Comparison of ENCODE assay signal across 8 cellular contexts in genomic region chr5:142143878-142144277, GRCh38. TPM values are rescaled to one million over a fixed set of nuclear protein-coding genes. Genes with fewer than 3 reads are reported as not detected.
DNase-seq lines count a peak whose midpoint lies in the region; ATAC-seq and TF ChIP-seq lines count a peak whose summit lies in the region.

No MANE protein-coding gene starts in this region.

- H3K9me3 Mint-ChIP-seq in activated CD4-positive, alpha-beta T cell treated with anti-CD3 and anti-CD28 coated beads, Interleukin-2, amount 10 ng/mL, durations not matched to agents 24 days and 14 days: no peaks in the 10 kb centered on the region

- no peaks in the 10 kb centered on the region for H3K4me1 ChIP-seq in colonic mucosa

- H3K27ac ChIP-seq in colonic mucosa: no peak overlapping the region

- H3K36me3 Mint-ChIP-seq in activated CD4-positive, alpha-beta T cell treated with anti-CD3 and anti-CD28 coated beads, Interleukin-2, amount 10 ng/mL, durations not matched to agents 24 days and 14 days (ENCODE audit: low read depth): peaks cover 47% of the 10 kb centered on the region

- intact Hi-C loops in activated CD4-positive, alpha-beta T cell treated with anti-CD3 and anti-CD28 coated beads, Interleukin-2, amount 10 ng/mL, durations not matched to agents 24 days and 14 days (cut with micrococcal nuclease): loop anchor here (2.0 kb wide), 4 partner anchors 35 to 555 kb away; partner anchors contain the start of genes GNPDA1 and NDFIP1
- intact Hi-C loops in colonic mucosa (cut with DNase I): loop anchor here (5.0 to 10.0 kb wide), 2 partner anchors 127 to 479 kb away; no protein-coding TSS in a partner anchor

- no peaks in the 10 kb centered on the region for H3K27me3 Mint-ChIP-seq in activated CD4-positive, alpha-beta T cell treated with anti-CD3 and anti-CD28 coated beads, Interleukin-2, amount 10 ng/mL, durations not matched to agents 24 days and 14 days

- H3K27me3 ChIP-seq in colonic mucosa: no peaks in the 10 kb centered on the region

- no peak overlapping the region for H3K4me3 ChIP-seq in colonic mucosa

- peak overlapping the region; percentile 34 for H3K27ac Mint-ChIP-seq in activated CD4-positive, alpha-beta T cell treated with anti-CD3 and anti-CD28 coated beads, Interleukin-2, amount 10 ng/mL, durations not matched to agents 24 days and 14 days

- H3K9me3 ChIP-seq in colonic mucosa: no peaks in the 10 kb centered on the region

- TF ChIP-seq CTCF in colonic mucosa (IDR thresholded peaks at IDR 0.05): peak; percentile 36

- ATAC-seq in GM21390 (IDR thresholded peaks at IDR 0.05; ENCODE audit: unreplicated experiment) (no peak), HG03521 (IDR thresholded peaks at IDR 0.05; ENCODE audit: unreplicated experiment) (no peak)

- no peak for DNase-seq in activated CD4-positive, alpha-beta T cell treated with anti-CD3 and anti-CD28 coated beads, Interleukin-2, amount 10 ng/mL, durations not matched to agents 24 days and 14 days
- no peak for DNase-seq in activated CD4-positive, alpha-beta T cell treated with anti-CD3 and anti-CD28 coated beads for 4 hours
- DNase-seq in NCI-H2227 treated with DMSO at 0.1 percent for 48 hours (lab: John Stamatoyannopoulos, UW): peak; percentile 2
- DNase-seq in colonic mucosa: no peak
- peak; percentile 27 for DNase-seq in midbrain (lab: John Stamatoyannopoulos, UW)
- DNase-seq in NCI-H146 treated with DMSO at 0.1 percent for 48 hours (lab: John Stamatoyannopoulos, UW; ENCODE audit: unreplicated experiment): no peak

- no peaks in the 10 kb centered on the region for H3K4me1 Mint-ChIP-seq in activated CD4-positive, alpha-beta T cell treated with anti-CD3 and anti-CD28 coated beads, Interleukin-2, amount 10 ng/mL, durations not matched to agents 24 days and 14 days

- no peak overlapping the region for H3K9ac ChIP-seq in colonic mucosa (ENCODE audit: low read depth in 2 of 2, low read length in 2 of 2)

- no peak overlapping the region for H3K4me3 Mint-ChIP-seq in activated CD4-positive, alpha-beta T cell treated with anti-CD3 and anti-CD28 coated beads, Interleukin-2, amount 10 ng/mL, durations not matched to agents 24 days and 14 days

- H3K36me3 ChIP-seq in colonic mucosa: peaks cover 12% of the 10 kb centered on the region

RNA-seq across cellular contexts. Expression of gene NDFIP1, which starts 35.3 kb away (rescaled TPM):
- total RNA-seq in activated CD4-positive, alpha-beta T cell treated with anti-CD3 and anti-CD28 coated beads, Interleukin-2, amount 10 ng/mL, durations not matched to agents 24 days and 14 days: 114 and 122 TPM in 2 replicates
- total RNA-seq in colonic mucosa: 10 to 100 TPM; 37.1 to 56.9 TPM

Comparison
In these comparisons a context has a peak if more than half of its experiments do, and no peak if none do; other contexts are left out.
1. DNase-seq: peak in NCI-H2227 treated with DMSO at 0.1 percent for 48 hours (single experiment) and midbrain (single experiment); none in activated CD4-positive, alpha-beta T cell treated with anti-CD3 and anti-CD28 coated beads, Interleukin-2, amount 10 ng/mL, durations not matched to agents 24 days and 14 days (single experiment), activated CD4-positive, alpha-beta T cell treated with anti-CD3 and anti-CD28 coated beads for 4 hours (0 of 2), colonic mucosa (single experiment) and NCI-H146 treated with DMSO at 0.1 percent for 48 hours (single experiment).